In the genomic region with DNA sequence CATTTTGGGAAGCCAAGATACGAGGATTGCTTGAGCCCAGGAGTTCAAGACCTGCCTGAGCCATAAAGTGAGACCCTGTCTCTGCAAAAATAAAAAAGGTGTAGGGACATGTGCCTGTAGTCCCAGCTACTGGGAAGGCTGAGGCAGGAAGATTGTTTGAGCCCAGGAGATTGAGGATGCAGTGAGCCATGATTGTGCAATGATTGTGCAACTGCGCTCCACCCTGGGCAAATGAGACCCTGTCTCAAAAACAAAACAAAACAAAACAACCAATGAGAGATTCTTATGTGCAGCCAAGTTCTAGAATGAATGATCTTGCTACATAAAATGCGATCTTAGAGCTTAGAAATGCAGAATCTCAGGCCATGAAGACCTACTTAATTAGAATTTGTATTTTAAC, we compare ENCODE assay signal across 23 cellular contexts. TPM values are rescaled to one million over a fixed set of nuclear protein-coding genes. Genes with fewer than 3 reads are reported as not detected.
A peak's percentile ranks its signal among the peaks of the same experiment; 100 is the strongest.
DNase-seq lines count a peak whose midpoint lies in the region; ATAC-seq, FAIRE-seq and TF ChIP-seq lines count a peak whose summit lies in the region.
"Had no signal": no experiment of that assay in that cellular context is flagged by ENCODE, and none has a peak within 500 bp of the region (broad histone marks: within the 10 kb centered on the region; RNA-seq: fewer than 3 reads in every experiment).

No MANE protein-coding gene starts in this region.

- H3F3A ChIP-seq in neural progenitor cell (ENCODE audit: low read depth): no peaks in the 10 kb centered on the region

- H3K79me1 ChIP-seq in H1 (ENCODE audit: low read depth, low read length): no peaks in the 10 kb centered on the region; the same call in 1 of the 2 replicates

- TF ChIP-seq CTCF in left ventricle myocardium inferior (IDR thresholded peaks at IDR 0.05; ENCODE audit: borderline replicate concordance): no peak
- TF ChIP-seq CTCF in H1 (IDR thresholded peaks at IDR 0.05; ENCODE audit: control extremely low read depth in 1 of 3, insufficient read depth in 1 of 3, low read depth in 1 of 3, low read length in 3 of 3): no peak
- TF ChIP-seq CTCF in neural progenitor cell (IDR thresholded peaks at IDR 0.05): no peak

- no peak overlapping the region for H2AK5ac ChIP-seq in H1 (ENCODE audit: low read depth, low read length)

- no peak overlapping the region for H3K4me3 Mint-ChIP-seq in neural progenitor cell
- no peak overlapping the region for H3K4me3 Mint-ChIP-seq in T-helper 17 cell
- H3K4me3 Mint-ChIP-seq: B cell, CD14-positive monocyte had no signal

- no peak overlapping the region for H2BK15ac ChIP-seq in H1 (ENCODE audit: low read length)

- H2BK12ac ChIP-seq in H1 (ENCODE audit: low read depth, low read length): no peak overlapping the region

- no peak overlapping the region for H2BK20ac ChIP-seq in H1 (ENCODE audit: low read length)

- H3K9me3 ChIP-seq in left ventricle myocardium inferior (replicated peaks) (no peaks in the 10 kb centered on the region), H1 (ENCODE audit: insufficient read depth in 2 of 2, low read depth in 1 of 2, low read length in 1 of 2) (no peaks in the 10 kb centered on the region), neural progenitor cell (ENCODE audit: low read depth) (no peaks in the 10 kb centered on the region), T-helper 17 cell (ENCODE audit: control insufficient read depth, low read length, poor library complexity, severe bottlenecking) (no peaks in the 10 kb centered on the region)
- H3K9me3 ChIP-seq: Peyer's patch, SJSA1 had no signal

- H2AFZ ChIP-seq in H1 (ENCODE audit: low read length) (no peak overlapping the region), neural progenitor cell (replicated peaks) (no peak overlapping the region)

- H3K79me2 ChIP-seq in H1 (ENCODE audit: control insufficient read depth in 1 of 2, insufficient read depth in 2 of 2, low read length in 2 of 2) (no peaks in the 10 kb centered on the region), neural progenitor cell (ENCODE audit: low read depth) (no peaks in the 10 kb centered on the region)

- no peak overlapping the region for H3K4ac ChIP-seq in H1 (replicated peaks; ENCODE audit: insufficient read length, low read depth, low read length)

- 87% methylated on average over 3 of the region's 3 CpGs; no CpG with 5 or more reads in 1 of the 2 experiments for WGBS in H1 (ENCODE audit: extremely low coverage in 1 of 2, insufficient coverage in 1 of 2, insufficient read length in 1 of 2, insufficient replicate concordance in 2 of 2, low coverage in 1 of 2, low lambda C conversion rate in 2 of 2, missing lambda C conversion rate in 1 of 2), 2 experiments

- H3K4me2 ChIP-seq in H1 (ENCODE audit: insufficient read depth in 1 of 2, low read depth in 2 of 2, low read length in 2 of 2) (no peak overlapping the region), neural progenitor cell (no peak overlapping the region)

- no peaks in the 10 kb centered on the region for H3K9me3 Mint-ChIP-seq in neural progenitor cell

- H3K27me3 ChIP-seq in left ventricle myocardium inferior (ENCODE audit: low read depth) (no peaks in the 10 kb centered on the region), H1 (replicated peaks in 1 of 4; ENCODE audit: control insufficient read depth in 3 of 4, extremely low read depth in 1 of 4, insufficient read depth in 3 of 4, low read length in 3 of 4) (no peaks in the 10 kb centered on the region), neural progenitor cell (no peaks in the 10 kb centered on the region)
- H3K27me3 ChIP-seq: Peyer's patch, SJSA1 had no signal

- no peak overlapping the region for H2BK5ac ChIP-seq in H1 (ENCODE audit: low read depth, low read length)

- no peak for TF ChIP-seq POLR2A in H1 (IDR thresholded peaks at IDR 0.05; ENCODE audit: control extremely low read depth in 1 of 2, low read depth in 2 of 2, low read length in 2 of 2)

- no peak for TF ChIP-seq EP300 in H1 (IDR thresholded peaks at IDR 0.05; ENCODE audit: borderline replicate concordance in 1 of 2, low read depth in 2 of 2, low read length in 2 of 2)

- TF ChIP-seq RAD21 in H1 (IDR thresholded peaks at IDR 0.05 in 1 of 2, conservative IDR thresholded peaks at IDR 0.05 in 1 of 2; ENCODE audit: low read depth in 2 of 2, low read length in 2 of 2): no peak

- no peak overlapping the region for H4K91ac ChIP-seq in H1 (replicated peaks; ENCODE audit: insufficient read length, low read length)

- H3K4me1 ChIP-seq in left ventricle myocardium inferior: no peaks in the 10 kb centered on the region
- no peaks in the 10 kb centered on the region for H3K4me1 ChIP-seq in H1 (replicated peaks in 1 of 4; ENCODE audit: control insufficient read depth in 3 of 4, insufficient read depth in 4 of 4, low read length in 3 of 4)
- H3K4me1 ChIP-seq in neural progenitor cell: no peaks in the 10 kb centered on the region
- H3K4me1 ChIP-seq: Peyer's patch, SJSA1 had no signal

- no peak overlapping the region for H3K23ac ChIP-seq in H1 (ENCODE audit: insufficient read length)

- POLR2A ChIA-PET in H1 (lab: Charles Lee; ENCODE audit: partially characterized antibody): interaction anchor here (0.7 kb wide), 1 partner anchor 28 kb away, joined by 3 read pairs; no protein-coding TSS in a partner anchor

- no peak overlapping the region for H3K27ac ChIP-seq in left ventricle myocardium inferior (replicated peaks)
- no peak overlapping the region for H3K27ac ChIP-seq in H1 (ENCODE audit: low read depth, low read length)
- H3K27ac ChIP-seq in neural progenitor cell: no peak overlapping the region
- H3K27ac ChIP-seq: Peyer's patch, SJSA1 had no signal

- no peaks in the 10 kb centered on the region for H3K36me3 Mint-ChIP-seq in neural progenitor cell
- H3K36me3 Mint-ChIP-seq in T-helper 17 cell (ENCODE audit: low read depth): no peaks in the 10 kb centered on the region
- H3K36me3 Mint-ChIP-seq: CD14-positive monocyte had no signal

- no peak overlapping the region for H3K14ac ChIP-seq in H1 (ENCODE audit: insufficient read length)

- H3K27me3 Mint-ChIP-seq in neural progenitor cell (ENCODE audit: insufficient read depth, low read depth) (no peaks in the 10 kb centered on the region), T-helper 17 cell (no peaks in the 10 kb centered on the region)
- H3K27me3 Mint-ChIP-seq: B cell had no signal

- CTCF ChIA-PET in H1 (lab: Charles Lee; ENCODE audit: partially characterized antibody): interaction anchor here (0.6 to 1.1 kb wide), 2 partner anchors 10 to 430 kb away, joined by 3 to 6 read pairs; no protein-coding TSS in a partner anchor

- DNase-seq in left cardiac atrium (peak; percentile 24), left ventricle myocardium inferior (no peak), H1 (ENCODE audit: low read depth in 1 of 2, low spot score in 2 of 2) (no peak), left lobe of liver (ENCODE audit: low spot score) (peak; percentile 53), neural progenitor cell (ENCODE audit: low spot score) (no peak), T-helper 17 cell (no peak)
- DNase-seq: DMS53; GDM1; KBM-7; NCI-H1092 treated with DMSO at 0.1 percent for 48 hours; NCI-H1436 treated with DMSO at 0.1 percent for 48 hours; NCI-H1930; NCI-H226; NCI-H510A treated with DMSO at 0.1 percent for 48 hours; NCI-H774; NK-92 treated with Interleukin-12 subunit alpha and Interleukin-12 subunit beta, amount 100 ng/mL, for 24 hours; Peyer's patch had no signal

- no peak overlapping the region for H3K18ac ChIP-seq in H1 (ENCODE audit: extremely low read depth, low read length)

- no peak overlapping the region for H4K8ac ChIP-seq in H1 (ENCODE audit: extremely low read depth, insufficient read depth, low read length)

- H3K56ac ChIP-seq in H1 (replicated peaks; ENCODE audit: insufficient read length, low read depth, low read length): no peak overlapping the region

- H3K23me2 ChIP-seq in H1 (ENCODE audit: low read depth, low read length): no peaks in the 10 kb centered on the region

- H4K20me1 ChIP-seq in H1 (replicated peaks in 1 of 2; ENCODE audit: control insufficient read depth in 1 of 2, insufficient read depth in 2 of 2, low read length in 2 of 2) (no peaks in the 10 kb centered on the region), neural progenitor cell (ENCODE audit: low read depth) (no peaks in the 10 kb centered on the region)

- H3K4me1 Mint-ChIP-seq in neural progenitor cell: no peaks in the 10 kb centered on the region
- peaks cover 5% of the 10 kb centered on the region for H3K4me1 Mint-ChIP-seq in T-helper 17 cell
- H3K4me1 Mint-ChIP-seq: B cell had no signal

- no peak overlapping the region for H2BK120ac ChIP-seq in H1 (replicated peaks; ENCODE audit: low read depth, low read length)

- no peak overlapping the region for H4K5ac ChIP-seq in H1 (ENCODE audit: insufficient read length, low read depth, low read length)

- H3K36me3 ChIP-seq in left ventricle myocardium inferior: peaks cover 5% of the 10 kb centered on the region
- no peaks in the 10 kb centered on the region for H3K36me3 ChIP-seq in H1 (ENCODE audit: control insufficient read depth in 2 of 4, insufficient read depth in 4 of 4, low read length in 3 of 4)
- H3K36me3 ChIP-seq in neural progenitor cell: no peaks in the 10 kb centered on the region
- H3K36me3 ChIP-seq: SJSA1 had no signal

- FAIRE-seq in H1 (lab: Jason Lieb, UNC): no peak
- FAIRE-seq: GM18507 had no signal

- H3K27ac Mint-ChIP-seq in neural progenitor cell: no peak overlapping the region
- H3K27ac Mint-ChIP-seq in T-helper 17 cell: no peak overlapping the region
- H3K27ac Mint-ChIP-seq: B cell, CD14-positive monocyte had no signal

- H3K4me3 ChIP-seq in left ventricle myocardium inferior (no peak overlapping the region), H1 (ENCODE audit: extremely low read depth in 1 of 4, insufficient read depth in 2 of 4, low read depth in 3 of 4, low read length in 4 of 4) (no peak overlapping the region), neural progenitor cell (no peak overlapping the region)
- H3K4me3 ChIP-seq: Peyer's patch, SJSA1 had no signal

- intact Hi-C loops in left cardiac atrium (cut with DNase I): no loop called here
- intact Hi-C loops in left ventricle myocardium inferior (cut with micrococcal nuclease): no loop called here

- no peak overlapping the region for H3K9ac ChIP-seq in H1 (replicated peaks in 1 of 4; ENCODE audit: extremely low read depth in 1 of 4, low read depth in 3 of 4, low read length in 3 of 4)
- no peak overlapping the region for H3K9ac ChIP-seq in neural progenitor cell

- ATAC-seq in left cardiac atrium: no peak
- peak; percentile 63 for ATAC-seq in left lobe of liver
- ATAC-seq in GM18870 (IDR thresholded peaks at IDR 0.05; ENCODE audit: unreplicated experiment): no peak
- ATAC-seq in T-helper 17 cell: no peak

RNA-seq across cellular contexts. Expression of a gene that starts 22.5 kb away (rescaled TPM):
- total RNA-seq in left cardiac atrium (10 to 100 TPM in 1 of 2 donors, 1 to 10 TPM in 1; 4.9 to 11.5 TPM), left ventricle myocardium inferior (2.3 TPM), left lobe of liver (32.3 TPM), neural progenitor cell (ENCODE audit: low replicate concordance) (9.7 and 14.6 TPM in 2 replicates), T-helper 17 cell (10 to 100 TPM; 22.0 to 25.4 TPM)
- 5.2 and 5.9 TPM in 2 replicates for total RNA-seq in H1 (2021; fragmentation: NEBNext Ultra II Directional; extraction: Animal tissue kit (Norgen Biotek cat#: 25700))
- 2.1 and 3.2 TPM in 2 replicates for polyA plus RNA-seq in H1 (2011; rRNA removed)
- 3.2 TPM for polyA plus RNA-seq in H1 (2011; cell fraction: cytosol; rRNA removed)
- polyA plus RNA-seq in H1 (2011; cell fraction: nucleus; rRNA removed): 3.6 TPM
- 2.8 to 3.7 TPM (median 3.0 TPM) in 4 replicates for polyA plus RNA-seq in H1 (2012, experiment 1 of 2)
- polyA plus RNA-seq in H1 (2012, experiment 2 of 2): 3.1 TPM
- 4.4 TPM for polyA plus RNA-seq in H1 (2013, experiment 1 of 2)
- polyA plus RNA-seq in H1 (2013, experiment 2 of 2): 4.1 TPM
- 4.7 and 4.8 TPM in 2 replicates for polyA minus RNA-seq in H1 (2011; rRNA and poly(A)+ RNA removed)
- polyA minus RNA-seq in H1 (2011; cell fraction: cytosol; rRNA and poly(A)+ RNA removed): 1.8 TPM
- polyA minus RNA-seq in H1 (2011; cell fraction: nucleus; rRNA and poly(A)+ RNA removed): 6.0 TPM

RNA-seq across cellular contexts. Expression of a gene that starts 34.5 kb away (rescaled TPM):
- total RNA-seq in left cardiac atrium: 1 to 10 TPM; 1.0 to 1.1 TPM
- 0.55 TPM for total RNA-seq in left ventricle myocardium inferior
- total RNA-seq in H1 (2021; fragmentation: NEBNext Ultra II Directional; extraction: Animal tissue kit (Norgen Biotek cat#: 25700)): 0.19 TPM in 1 of 2 replicates, not detected in the other
- polyA plus RNA-seq in H1 (2011; rRNA removed): 0.08 and 0.25 TPM in 2 replicates
- polyA plus RNA-seq in H1 (2011; cell fraction: cytosol; rRNA removed): 0.65 TPM
- 0.20 TPM for polyA plus RNA-seq in H1 (2011; cell fraction: nucleus; rRNA removed)
- 0.12 to 0.37 TPM (median 0.31 TPM) in 4 replicates for polyA plus RNA-seq in H1 (2012, experiment 1 of 2)
- polyA plus RNA-seq in H1 (2012, experiment 2 of 2): 0.16 TPM
- 0.63 TPM for polyA plus RNA-seq in H1 (2013, experiment 1 of 2)
- 0.63 TPM for polyA plus RNA-seq in H1 (2013, experiment 2 of 2)
- polyA minus RNA-seq in H1 (2011; rRNA and poly(A)+ RNA removed): 0.49 TPM in 1 of 2 replicates, not detected in the other
- not detected for polyA minus RNA-seq in H1 (2011; cell fraction: cytosol; rRNA and poly(A)+ RNA removed)
- 0.40 TPM for polyA minus RNA-seq in H1 (2011; cell fraction: nucleus; rRNA and poly(A)+ RNA removed)
- 0.18 TPM for total RNA-seq in left lobe of liver
- not detected in 2 replicates for total RNA-seq in neural progenitor cell (ENCODE audit: low replicate concordance)
- total RNA-seq in T-helper 17 cell: 1 to 10 TPM; 1.4 to 4.6 TPM
- total RNA-seq: H4 had no signal

RNA-seq across cellular contexts. Expression of a gene that starts 45.6 kb away (rescaled TPM):
- 10 to 100 TPM; 28.0 to 36.7 TPM for total RNA-seq in left cardiac atrium
- total RNA-seq in left ventricle myocardium inferior: 27.2 TPM
- 44.6 and 46.0 TPM in 2 replicates for total RNA-seq in H1 (2021; fragmentation: NEBNext Ultra II Directional; extraction: Animal tissue kit (Norgen Biotek cat#: 25700))
- polyA plus RNA-seq in H1 (2011; rRNA removed): 20.4 and 46.2 TPM in 2 replicates
- 42.4 TPM for polyA plus RNA-seq in H1 (2011; cell fraction: cytosol; rRNA removed)
- polyA plus RNA-seq in H1 (2011; cell fraction: nucleus; rRNA removed): 22.4 TPM
- polyA plus RNA-seq in H1 (2012, experiment 1 of 2): 49.9 to 60.4 TPM (median 52.5 TPM) in 4 replicates
- 9.6 TPM for polyA plus RNA-seq in H1 (2012, experiment 2 of 2)
- polyA plus RNA-seq in H1 (2013, experiment 1 of 2): 36.7 TPM
- 36.8 TPM for polyA plus RNA-seq in H1 (2013, experiment 2 of 2)
- 23.0 and 32.5 TPM in 2 replicates for polyA minus RNA-seq in H1 (2011; rRNA and poly(A)+ RNA removed)
- 10.3 TPM for polyA minus RNA-seq in H1 (2011; cell fraction: cytosol; rRNA and poly(A)+ RNA removed)
- 24.2 TPM for polyA minus RNA-seq in H1 (2011; cell fraction: nucleus; rRNA and poly(A)+ RNA removed)
- 53.6 TPM for total RNA-seq in left lobe of liver
- 80.5 and 95.3 TPM in 2 replicates for total RNA-seq in neural progenitor cell (ENCODE audit: low replicate concordance)
- total RNA-seq in T-helper 17 cell: 10 to 100 TPM in 1 of 2 donors, 1 to 10 TPM in 1; 8.6 to 11.2 TPM

Comparison
In these comparisons a context has a peak if more than half of its experiments do, and no peak if none do; other contexts are left out.
1. DNase-seq: peak in left cardiac atrium (single experiment) and left lobe of liver (single experiment); none in left ventricle myocardium inferior (single experiment), H1 (0 of 2), neural progenitor cell (single experiment) and T-helper 17 cell (0 of 3).